ENCODE assay signal across 8 cellular contexts in the genomic region with DNA sequence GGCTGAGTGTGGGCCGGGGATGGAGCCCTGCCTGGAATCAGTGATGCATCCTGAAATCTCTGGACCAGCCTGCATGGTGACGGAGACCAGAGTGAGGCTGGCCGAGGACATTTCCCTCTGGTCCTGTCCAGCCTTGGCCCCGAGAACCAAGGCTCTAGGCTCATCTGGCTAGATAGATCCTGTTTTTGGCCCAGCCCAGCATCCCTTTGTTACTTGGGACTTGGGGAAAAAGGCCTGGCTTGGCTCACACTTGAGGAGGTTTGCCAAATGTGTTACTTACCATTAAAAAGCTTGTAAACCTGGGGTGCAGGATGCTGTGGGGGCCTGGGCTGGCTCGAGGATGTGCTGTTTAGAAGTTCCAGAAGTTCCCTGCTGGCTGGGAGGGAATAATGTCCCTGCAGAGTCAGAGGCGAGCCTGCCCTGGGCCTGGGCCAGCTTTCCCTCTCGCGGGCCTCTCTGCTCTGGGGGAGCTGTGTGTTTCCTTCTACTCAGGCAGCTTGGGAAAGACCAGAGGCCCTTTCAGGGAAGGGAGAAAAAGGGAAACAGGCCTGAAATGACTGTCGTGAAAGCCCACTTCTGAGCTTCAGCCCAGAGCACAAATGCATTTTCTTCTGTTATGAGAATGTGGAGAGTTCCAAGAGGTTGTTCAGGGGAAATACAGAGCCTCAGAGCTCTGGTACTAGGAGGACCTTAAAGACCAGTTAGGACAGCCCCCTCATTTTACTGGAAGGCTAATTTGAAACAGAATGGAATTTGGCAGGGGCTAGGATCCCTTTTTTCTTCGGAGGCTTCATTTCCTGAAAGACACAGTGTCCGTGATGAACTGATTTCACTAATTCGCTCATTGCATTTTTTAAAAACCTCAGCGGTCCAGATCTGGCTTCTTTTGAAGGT. TPM values are rescaled to one million over a fixed set of nuclear protein-coding genes. Genes with fewer than 3 reads are reported as not detected.
DNase-seq lines count a peak whose midpoint lies in the region; ATAC-seq, FAIRE-seq and TF ChIP-seq lines count a peak whose summit lies in the region.

No MANE protein-coding gene starts in this region.

- peaks cover 22 to 37% (median 30%) of the 10 kb centered on the region in 3 donors for H3K27me3 Mint-ChIP-seq in CD14-positive monocyte (ENCODE audit: low read depth in 3 of 3)

- POLR2A ChIA-PET in HepG2 (lab: Yijun Ruan, JAX), result interaction anchor here (0.7 to 6.1 kb wide), 9 partner anchors 9 to 121 kb away, joined by 3 to 110 read pairs (median 3); a partner anchor contains a TSS

- peak overlapping the region in 2 of 7 donors; percentile 33 to 39 for H3K27ac Mint-ChIP-seq in CD14-positive monocyte

- no peaks in the 10 kb centered on the region for H3K9me3 ChIP-seq in HepG2 (ENCODE audit: low read length)

- 10% methylated on average over 12 of the region's 13 CpGs for WGBS in HepG2 (ENCODE audit: low lambda C conversion rate)

- FAIRE-seq in HepG2 (lab: Jason Lieb, UNC), result no peak

- H3K9ac ChIP-seq in HepG2 (ENCODE audit: insufficient read depth, low read depth, low read length), result peak overlapping the region; percentile 54; the same call in 1 of the 2 replicates

- DNase-seq in GDM1 (lab: John Stamatoyannopoulos, UW), result peak; percentile 59
- DNase-seq in NOMO-1 treated with DMSO at 0.1 percent for 48 hours (lab: John Stamatoyannopoulos, UW; ENCODE audit: unreplicated experiment), result peak; percentile 69
- DNase-seq in coronary artery (ENCODE audit: low spot score), result peak; percentile 96
- peak; percentile 62 for DNase-seq in HepG2 (ENCODE audit: low spot score)
- DNase-seq in CD14-positive monocyte (ENCODE audit: low spot score), result no peak
- no peak for DNase-seq in activated CD4-positive, alpha-beta T cell treated with anti-CD3 and anti-CD28 coated beads, Interleukin-2, amount 50 U/mL, for 48 hours
- DNase-seq in activated naive CD4-positive, alpha-beta T cell treated with anti-CD3 and anti-CD28 coated beads, Interleukin-2, amount 50 U/mL, for 16 hours, result no peak

- intact Hi-C loops in HepG2 (cut with micrococcal nuclease; ENCODE audit: unreplicated experiment), result no loop called here
- intact Hi-C loops in CD14-positive monocyte (cut with micrococcal nuclease), result no loop called here

- peak; percentile 83 for ATAC-seq in HepG2

- H3K79me2 ChIP-seq in HepG2 (ENCODE audit: insufficient read depth, low read length), result no peaks in the 10 kb centered on the region

- in situ Hi-C loops in HepG2 (cut with HindIII; ENCODE audit: extremely low pct_ligation_motif_present, low pct_unique_long_range_greater_than_20kb), result no loop called here

- no peak for TF ChIP-seq RAD21 in HepG2 (CRISPR knock-in tag; IDR thresholded peaks at IDR 0.05)

- peaks cover 7 to 69% of the 10 kb centered on the region in 2 experiments; a peak in 4 of 5 replicates for H3K27me3 ChIP-seq in HepG2 (ENCODE audit: control insufficient read depth in 1 of 2, insufficient read depth in 2 of 2, low read length in 2 of 2)

- H3K4me2 ChIP-seq in HepG2 (ENCODE audit: low read depth, low read length), result peak overlapping the region; percentile 81

- no peaks in the 10 kb centered on the region for H3K9me3 Mint-ChIP-seq in CD14-positive monocyte

- CTCF ChIA-PET in HepG2 (lab: Yijun Ruan, JAX; ENCODE audit: low intra/inter-chr PET ratio, low total read pairs), result interaction anchor here (1.1 kb wide), 1 partner anchor 11 kb away, joined by 5 read pairs; no protein-coding TSS in a partner anchor

- H3K4me3 Mint-ChIP-seq in CD14-positive monocyte, result peak overlapping the region in 1 of 2 donors; percentile 60

- TF ChIP-seq EP300 in HepG2 (IDR thresholded peaks at IDR 0.05; ENCODE audit: low read depth in 2 of 2, low read length in 2 of 2), result no peak; a peak in 1 of 4 replicates
- no peak for TF ChIP-seq EP300 in HepG2 (CRISPR knock-in tag; IDR thresholded peaks at IDR 0.05; ENCODE audit: borderline replicate concordance)

- no TSS peak for BruUV-seq in HepG2 (replicated peaks; lab: Mats Ljungman, UMichigan)

- peaks cover 61% of the 10 kb centered on the region for H3K4me1 ChIP-seq in HepG2 (ENCODE audit: insufficient read depth, low read length)

- peak overlapping the region; percentile 96 for H2AFZ ChIP-seq in HepG2 (ENCODE audit: low read length)

- H3K36me3 ChIP-seq in HepG2 (replicated peaks in 1 of 2; ENCODE audit: control insufficient read depth in 1 of 2, insufficient read depth in 2 of 2, low read length in 2 of 2), result no peaks in the 10 kb centered on the region

- H3K4me1 Mint-ChIP-seq in CD14-positive monocyte, result peaks cover 48% of the 10 kb centered on the region

- H3K27ac ChIP-seq in coronary artery (peak overlapping the region; percentile 89 to 96), HepG2 (ENCODE audit: extremely low read length, insufficient read depth, low read length) (no peak overlapping the region), temporal lobe (ENCODE audit: low read depth, low read length) (peak overlapping the region; percentile 96)

- no peak for TF ChIP-seq POLR2A in HepG2 (IDR thresholded peaks at IDR 0.05; ENCODE audit: insufficient read depth in 1 of 2, low read depth in 2 of 2, low read length in 2 of 2)

- no peaks in the 10 kb centered on the region for H4K20me1 ChIP-seq in HepG2 (ENCODE audit: insufficient read depth, low read length)

- H3K36me3 Mint-ChIP-seq in CD14-positive monocyte, result peaks cover 0 to 1% of the 10 kb centered on the region in 2 donors

- TF ChIP-seq CTCF in coronary artery (IDR thresholded peaks at IDR 0.05) (no peak), HepG2 (CRISPR knock-in tag; IDR thresholded peaks at IDR 0.05) (no peak), CD14-positive monocyte (IDR thresholded peaks at IDR 0.05) (no peak)

- H3K4me3 ChIP-seq in coronary artery (peak overlapping the region; percentile 9), HepG2 (replicated peaks in 1 of 3; ENCODE audit: insufficient read depth in 1 of 3, low read depth in 2 of 3, low read length in 3 of 3) (peak overlapping the region; percentile 24 to 41 (median 25); a peak in 2 of 6 replicates)

TF ChIP-seq in HepG2, 621 proteins besides CTCF, POLR2A, EP300 and RAD21 (continues in another document):
- no peak for TF ChIP-seq FOSL2 (CRISPR knock-in tag; IDR thresholded peaks at IDR 0.05)

RNA-seq across cellular contexts. Expression of a gene that starts 47.2 kb away (rescaled TPM):
- total RNA-seq in HepG2 (2016; rRNA removed; fragmentation: Illumina TruSeq; extraction: Trizol) (38.1 and 42.4 TPM in 2 replicates), temporal lobe (22.9 TPM)
- total RNA-seq in HepG2 (2016; cell fraction: cytosol; rRNA removed; fragmentation: Illumina TruSeq; extraction: Trizol; ENCODE audit: low read depth), result 20.5 and 21.6 TPM in 2 replicates
- 37.7 and 41.1 TPM in 2 replicates for total RNA-seq in HepG2 (2016; cell fraction: insoluble cytoplasmic fraction; rRNA removed; fragmentation: Illumina TruSeq; extraction: Trizol)
- 60.6 and 65.1 TPM in 2 replicates for total RNA-seq in HepG2 (2016; cell fraction: membrane; rRNA removed; fragmentation: Illumina TruSeq; extraction: Trizol)
- 35.7 and 38.6 TPM in 2 replicates for total RNA-seq in HepG2 (2016; cell fraction: nucleus; rRNA removed; fragmentation: Illumina TruSeq; extraction: Trizol)
- polyA plus RNA-seq in HepG2 (2011; rRNA removed) (82.5 and 91.3 TPM in 2 replicates), CD14-positive monocyte (10 to 100 TPM; 59.1 to 70.2 TPM)
- 94.6 and 96.0 TPM in 2 replicates for polyA plus RNA-seq in HepG2 (2011; cell fraction: cytosol; rRNA removed)
- polyA plus RNA-seq in HepG2 (2011; cell fraction: nucleus; rRNA removed), result 121 and 124 TPM in 2 replicates
- polyA plus RNA-seq in HepG2 (2012), result 68.6 and 96.3 TPM in 2 replicates
- polyA plus RNA-seq in HepG2 (2016; cell fraction: cytosol; fragmentation: Illumina TruSeq; extraction: Trizol; ENCODE audit: low read depth), result 59.2 and 67.3 TPM in 2 replicates
- polyA plus RNA-seq in HepG2 (2016; cell fraction: insoluble cytoplasmic fraction; fragmentation: Illumina TruSeq; extraction: Trizol; ENCODE audit: low read depth), result 57.7 and 67.3 TPM in 2 replicates
- polyA plus RNA-seq in HepG2 (2016; cell fraction: membrane; fragmentation: Illumina TruSeq; extraction: Trizol; ENCODE audit: low read depth), result 88.5 and 93.3 TPM in 2 replicates
- polyA plus RNA-seq in HepG2 (2016; cell fraction: nucleus; fragmentation: Illumina TruSeq; extraction: Trizol; ENCODE audit: insufficient read depth, low read depth), result 61.0 and 66.5 TPM in 2 replicates
- polyA minus RNA-seq in HepG2 (2011; rRNA and poly(A)+ RNA removed; ENCODE audit: low replicate concordance), result 118 and 141 TPM in 2 replicates
- 57.9 and 82.7 TPM in 2 replicates for polyA minus RNA-seq in HepG2 (2011; cell fraction: cytosol; rRNA and poly(A)+ RNA removed)
- 88.2 and 116 TPM in 2 replicates for polyA minus RNA-seq in HepG2 (2011; cell fraction: nucleus; rRNA and poly(A)+ RNA removed)

RNA-seq across cellular contexts. Expression of a gene that starts 47.7 kb away (rescaled TPM):
- total RNA-seq in HepG2 (2016; rRNA removed; fragmentation: Illumina TruSeq; extraction: Trizol) (12.1 and 13.1 TPM in 2 replicates), temporal lobe (7.1 TPM)
- total RNA-seq in HepG2 (2016; cell fraction: cytosol; rRNA removed; fragmentation: Illumina TruSeq; extraction: Trizol; ENCODE audit: low read depth), result 24.3 and 27.9 TPM in 2 replicates
- total RNA-seq in HepG2 (2016; cell fraction: insoluble cytoplasmic fraction; rRNA removed; fragmentation: Illumina TruSeq; extraction: Trizol), result 14.7 and 15.5 TPM in 2 replicates
- total RNA-seq in HepG2 (2016; cell fraction: membrane; rRNA removed; fragmentation: Illumina TruSeq; extraction: Trizol), result 27.9 and 34.5 TPM in 2 replicates
- total RNA-seq in HepG2 (2016; cell fraction: nucleus; rRNA removed; fragmentation: Illumina TruSeq; extraction: Trizol), result 3.4 and 6.2 TPM in 2 replicates
- polyA plus RNA-seq in HepG2 (2011; rRNA removed) (11.4 and 14.7 TPM in 2 replicates), CD14-positive monocyte (10 to 100 TPM; 24.8 to 27.5 TPM)
- 11.9 and 15.5 TPM in 2 replicates for polyA plus RNA-seq in HepG2 (2011; cell fraction: cytosol; rRNA removed)
- polyA plus RNA-seq in HepG2 (2011; cell fraction: nucleus; rRNA removed), result 5.3 and 6.3 TPM in 2 replicates
- polyA plus RNA-seq in HepG2 (2012), result 4.8 and 9.6 TPM in 2 replicates
- 34.8 and 37.5 TPM in 2 replicates for polyA plus RNA-seq in HepG2 (2016; cell fraction: cytosol; fragmentation: Illumina TruSeq; extraction: Trizol; ENCODE audit: low read depth)
- polyA plus RNA-seq in HepG2 (2016; cell fraction: insoluble cytoplasmic fraction; fragmentation: Illumina TruSeq; extraction: Trizol; ENCODE audit: low read depth), result 12.6 and 13.2 TPM in 2 replicates
- polyA plus RNA-seq in HepG2 (2016; cell fraction: membrane; fragmentation: Illumina TruSeq; extraction: Trizol; ENCODE audit: low read depth), result 23.8 and 26.9 TPM in 2 replicates
- 8.7 and 11.7 TPM in 2 replicates for polyA plus RNA-seq in HepG2 (2016; cell fraction: nucleus; fragmentation: Illumina TruSeq; extraction: Trizol; ENCODE audit: insufficient read depth, low read depth)
- polyA minus RNA-seq in HepG2 (2011; rRNA and poly(A)+ RNA removed; ENCODE audit: low replicate concordance), result 5.1 and 5.7 TPM in 2 replicates
- 6.1 and 7.6 TPM in 2 replicates for polyA minus RNA-seq in HepG2 (2011; cell fraction: cytosol; rRNA and poly(A)+ RNA removed)
- polyA minus RNA-seq in HepG2 (2011; cell fraction: nucleus; rRNA and poly(A)+ RNA removed), result 1.4 and 3.5 TPM in 2 replicates

Comparison
In these comparisons a context has a peak if more than half of its experiments do, and no peak if none do; other contexts are left out.
1. DNase-seq: peak in GDM1 (single experiment), NOMO-1 treated with DMSO at 0.1 percent for 48 hours (single experiment), coronary artery (single experiment) and HepG2 (single experiment); none in CD14-positive monocyte (single experiment), activated CD4-positive, alpha-beta T cell treated with anti-CD3 and anti-CD28 coated beads, Interleukin-2, amount 50 U/mL, for 48 hours (0 of 2) and activated naive CD4-positive, alpha-beta T cell treated with anti-CD3 and anti-CD28 coated beads, Interleukin-2, amount 50 U/mL, for 16 hours (single experiment).